11 cellular contexts compared by ENCODE assay signal in genomic region chr9:89177401-89178161, GRCh38. TPM values are rescaled to one million over a fixed set of nuclear protein-coding genes. Genes with fewer than 3 reads are reported as not detected.
DNase-seq lines count a peak whose midpoint lies in the region; ATAC-seq and TF ChIP-seq lines count a peak whose summit lies in the region.
"Had no signal": no experiment of that assay in that cellular context is flagged by ENCODE, and none has a peak within 500 bp of the region (broad histone marks: within the 10 kb centered on the region; RNA-seq: fewer than 3 reads in every experiment).

No MANE protein-coding gene starts in this region.

- H2AFZ ChIP-seq in neuron (ENCODE audit: low read depth, low read length) = peak overlapping the region; percentile 51

- no peak overlapping the region for H3K27ac Mint-ChIP-seq in activated CD8-positive, alpha-beta T cell treated with anti-CD3 and anti-CD28 coated beads, Interleukin-2, amount 10 ng/mL, durations not matched to agents 7 days and 5 days
- H3K27ac Mint-ChIP-seq: activated B cell treated with CpG ODN at 0.5 μM for 24 hours had no signal

- H3K9me3 ChIP-seq in NT2/D1 (ENCODE audit: insufficient read depth, low read length) (no peaks in the 10 kb centered on the region), neuron (ENCODE audit: low read length) (no peaks in the 10 kb centered on the region)

- peaks cover 63% of the 10 kb centered on the region for H3K27me3 Mint-ChIP-seq in activated CD8-positive, alpha-beta T cell treated with anti-CD3 and anti-CD28 coated beads, Interleukin-2, amount 10 ng/mL, durations not matched to agents 7 days and 5 days (ENCODE audit: low read depth)

- H3K9ac ChIP-seq in NT2/D1 (ENCODE audit: insufficient read length, low read depth) = peak overlapping the region; percentile 79

- H3K27me3 ChIP-seq in NT2/D1 (ENCODE audit: insufficient read depth, insufficient read length) (peaks cover 26% of the 10 kb centered on the region), neuron (ENCODE audit: insufficient read depth, low read length) (no peaks in the 10 kb centered on the region)

- H3K36me3 Mint-ChIP-seq in activated CD8-positive, alpha-beta T cell treated with anti-CD3 and anti-CD28 coated beads, Interleukin-2, amount 10 ng/mL, durations not matched to agents 7 days and 5 days (ENCODE audit: low read depth) = no peaks in the 10 kb centered on the region

- no peak for ATAC-seq in activated CD8-positive, alpha-beta T cell treated with anti-CD3 and anti-CD28 coated beads, Interleukin-2, amount 10 ng/mL, durations not matched to agents 7 days and 5 days
- ATAC-seq: HCT116 had no signal

- peak; percentile 36 for DNase-seq in AG08396 (ENCODE audit: low spot score)
- no peak for DNase-seq in NT2/D1 (ENCODE audit: low read depth, low spot score)
- DNase-seq in fibroblast of mammary gland (ENCODE audit: low read depth) = no peak
- DNase-seq in MV-4-11 (lab: John Stamatoyannopoulos, UW) = no peak
- DNase-seq in activated naive CD4-positive, alpha-beta T cell treated with anti-CD3 and anti-CD28 coated beads, Interleukin-2, amount 50 U/mL, for 16 hours = no peak
- DNase-seq in T-helper 9 cell = no peak
- no peak for DNase-seq in activated CD8-positive, alpha-beta T cell treated with anti-CD3 and anti-CD28 coated beads, Interleukin-2, amount 10 ng/mL, durations not matched to agents 7 days and 5 days
- DNase-seq: activated B cell treated with CpG ODN at 0.5 μM for 24 hours, cortex of kidney had no signal

- no peak for TF ChIP-seq CTCF in fibroblast of mammary gland (conservative IDR thresholded peaks at IDR 0.05; ENCODE audit: control insufficient read depth, insufficient read depth, low read depth, low read length)

- CTCF ChIA-PET in activated CD8-positive, alpha-beta T cell treated with anti-CD3 and anti-CD28 coated beads, Interleukin-2, amount 10 ng/mL, durations not matched to agents 7 days and 5 days (lab: Charles Lee) = no interaction called here

- peak overlapping the region; percentile 60 for H3K4me3 ChIP-seq in NT2/D1 (ENCODE audit: insufficient read length, low read depth)
- peak overlapping the region; percentile 59 for H3K4me3 ChIP-seq in fibroblast of mammary gland (ENCODE audit: control insufficient read depth, low read depth, low read length)
- H3K4me3 ChIP-seq in neuron (ENCODE audit: low read length) = peak overlapping the region; percentile 77

- POLR2A ChIA-PET in activated CD8-positive, alpha-beta T cell treated with anti-CD3 and anti-CD28 coated beads, Interleukin-2, amount 10 ng/mL, durations not matched to agents 7 days and 5 days (lab: Charles Lee) = no interaction called here

- no peaks in the 10 kb centered on the region for H3K36me3 ChIP-seq in NT2/D1 (ENCODE audit: insufficient read depth, insufficient read length, low read length)
- no peaks in the 10 kb centered on the region for H3K36me3 ChIP-seq in neuron (ENCODE audit: insufficient read depth, low read length)

- no peak overlapping the region for H3K4me3 Mint-ChIP-seq in activated CD8-positive, alpha-beta T cell treated with anti-CD3 and anti-CD28 coated beads, Interleukin-2, amount 10 ng/mL, durations not matched to agents 7 days and 5 days
- H3K4me3 Mint-ChIP-seq: activated B cell treated with CpG ODN at 0.5 μM for 24 hours had no signal

- peaks cover 13% of the 10 kb centered on the region for H3K4me1 Mint-ChIP-seq in activated CD8-positive, alpha-beta T cell treated with anti-CD3 and anti-CD28 coated beads, Interleukin-2, amount 10 ng/mL, durations not matched to agents 7 days and 5 days (ENCODE audit: low read depth)

- H3K9me3 Mint-ChIP-seq in activated CD8-positive, alpha-beta T cell treated with anti-CD3 and anti-CD28 coated beads, Interleukin-2, amount 10 ng/mL, durations not matched to agents 7 days and 5 days (ENCODE audit: insufficient read depth) = no peaks in the 10 kb centered on the region
- H3K9me3 Mint-ChIP-seq: activated B cell treated with CpG ODN at 0.5 μM for 24 hours had no signal

- H3K4me1 ChIP-seq in NT2/D1 (ENCODE audit: insufficient read depth, insufficient read length) = no peaks in the 10 kb centered on the region
- H3K4me1 ChIP-seq in neuron (ENCODE audit: insufficient read depth, low read length) = peaks cover 59% of the 10 kb centered on the region

RNA-seq across cellular contexts. Expression of gene SHC3, which starts 1.0 kb away (rescaled TPM):
- not detected for total RNA-seq in activated CD8-positive, alpha-beta T cell treated with anti-CD3 and anti-CD28 coated beads, Interleukin-2, amount 10 ng/mL, durations not matched to agents 7 days and 5 days
- total RNA-seq: activated B cell treated with CpG ODN at 0.5 μM for 24 hours had no signal
